ENCODE assay signal across 15 cellular contexts in genomic region chr3:15903776-15904720, GRCh38.
DNase-seq lines count a peak whose midpoint lies in the region; ATAC-seq and TF ChIP-seq lines count a peak whose summit lies in the region.
"Had no signal": no experiment of that assay in that cellular context is flagged by ENCODE, and none has a peak within 500 bp of the region (broad histone marks: within the 10 kb centered on the region; RNA-seq: fewer than 3 reads in every experiment).

No MANE protein-coding gene starts in this region.

- no peak overlapping the region for H3K9ac ChIP-seq in smooth muscle cell (ENCODE audit: low read depth)
- H3K9ac ChIP-seq: KMS-11, SK-N-SH had no signal

- H4K20me1 ChIP-seq in smooth muscle cell (ENCODE audit: low read depth): no peaks in the 10 kb centered on the region

- no peak for TF ChIP-seq EP300 in stomach (IDR thresholded peaks at IDR 0.05)

- DNase-seq in epithelial cell of esophagus (ENCODE audit: low read depth): peak; percentile 63
- DNase-seq in left lobe of liver (ENCODE audit: low spot score): peak; percentile 91
- peak; percentile 60 for DNase-seq in stomach
- DNase-seq in T1000 (lab: John Stamatoyannopoulos, UW): no peak
- DNase-seq in NCI-H1092 (lab: John Stamatoyannopoulos, UW): no peak
- no peak for DNase-seq in smooth muscle cell (lab: John Stamatoyannopoulos, UW; ENCODE audit: unreplicated experiment)
- DNase-seq: activated CD8-positive, alpha-beta T cell treated with anti-CD3 and anti-CD28 coated beads, Interleukin-2, amount 10 ng/mL, durations not matched to agents 7 days and 5 days; Caco-2; dermis blood vessel endothelial cell; NCI-H146; NCI-H446; SK-N-SH had no signal

- no peaks in the 10 kb centered on the region for H3K36me3 ChIP-seq in HEK293 (ENCODE audit: control insufficient read depth in 2 of 2, insufficient read depth in 1 of 2, low read length in 2 of 2)
- H3K36me3 ChIP-seq in stomach: no peaks in the 10 kb centered on the region
- no peaks in the 10 kb centered on the region for H3K36me3 ChIP-seq in smooth muscle cell (ENCODE audit: low read depth)

- H3K27me3 ChIP-seq in stomach: no peaks in the 10 kb centered on the region
- no peaks in the 10 kb centered on the region for H3K27me3 ChIP-seq in smooth muscle cell (ENCODE audit: low read depth)

- no peaks in the 10 kb centered on the region for H3K4me1 ChIP-seq in HEK293 (ENCODE audit: control insufficient read depth, insufficient read depth, low read length)
- peaks cover 0 to 18% (median 13%) of the 10 kb centered on the region in 4 donors for H3K4me1 ChIP-seq in stomach
- no peaks in the 10 kb centered on the region for H3K4me1 ChIP-seq in smooth muscle cell (ENCODE audit: low read depth)
- H3K4me1 ChIP-seq: Caco-2 had no signal

- CTCF ChIA-PET in HEK293 (lab: Yijun Ruan, JAX): no interaction called here

- H3K4me3 ChIP-seq in HEK293 (ENCODE audit: low read depth, low read length) (no peak overlapping the region), epithelial cell of esophagus (ENCODE audit: low read length) (no peak overlapping the region), stomach (no peak overlapping the region), smooth muscle cell (no peak overlapping the region)

- no peaks in the 10 kb centered on the region for H3F3A ChIP-seq in smooth muscle cell (ENCODE audit: low read depth)

- TF ChIP-seq CTCF in HEK293 (tag by site-specific recombination; IDR thresholded peaks at IDR 0.05): no peak
- TF ChIP-seq CTCF in epithelial cell of esophagus (IDR thresholded peaks at IDR 0.05; ENCODE audit: insufficient read depth, low read depth, low read length, missing control alignments): no peak
- no peak for TF ChIP-seq CTCF in stomach (IDR thresholded peaks at IDR 0.05)
- TF ChIP-seq CTCF in smooth muscle cell (IDR thresholded peaks at IDR 0.05; ENCODE audit: borderline replicate concordance, insufficient read depth, poor library complexity, severe bottlenecking): no peak

- no peaks in the 10 kb centered on the region for H3K79me2 ChIP-seq in smooth muscle cell (ENCODE audit: low read depth)

- H3K27ac ChIP-seq in HEK293 (ENCODE audit: extremely low read depth, low read depth, low read length) (no peak overlapping the region), stomach (peak overlapping the region in 4 of 5 donors; percentile 32 to 68 (median 48)), smooth muscle cell (ENCODE audit: low read depth) (no peak overlapping the region)
- H3K27ac ChIP-seq: KMS-11 had no signal

- H3K4me2 ChIP-seq in smooth muscle cell: no peak overlapping the region
- H3K4me2 ChIP-seq: KMS-11, SK-N-SH had no signal

- no peak overlapping the region for H2AFZ ChIP-seq in smooth muscle cell (ENCODE audit: low read depth)

- POLR2A ChIA-PET in HEK293 (lab: Yijun Ruan, JAX): no interaction called here

- TF ChIP-seq POLR2A in stomach (IDR thresholded peaks at IDR 0.05): no peak

- WGBS in stomach, 5 donors: 51 to 68% (median 55%) methylated on average over 7 of the region's 7 CpGs
- 92% methylated on average over 7 of the region's 7 CpGs for WGBS in smooth muscle cell (ENCODE audit: low lambda C conversion rate)

- intact Hi-C loops in stomach (cut with DNase I; ENCODE audit: low total_unique reads): no loop called here

- H3K9me3 ChIP-seq in HEK293 (ENCODE audit: control insufficient read depth, insufficient read depth, low read depth, low read length) (no peaks in the 10 kb centered on the region), stomach (no peaks in the 10 kb centered on the region), smooth muscle cell (replicated peaks; ENCODE audit: low read depth) (no peaks in the 10 kb centered on the region)
- H3K9me3 ChIP-seq: Caco-2, SK-N-SH had no signal

- peak; percentile 94 for ATAC-seq in left lobe of liver
- no peak for ATAC-seq in HG03571 (IDR thresholded peaks at IDR 0.05; ENCODE audit: unreplicated experiment)
- ATAC-seq: activated CD8-positive, alpha-beta T cell treated with anti-CD3 and anti-CD28 coated beads, Interleukin-2, amount 10 ng/mL, durations not matched to agents 7 days and 5 days had no signal

TF ChIP-seq in HEK293, 187 proteins besides CTCF, POLR2A, EP300 and RAD21:
- TF ChIP-seq ZNF302 (tag by site-specific recombination; IDR thresholded peaks at IDR 0.05; ENCODE audit: low read depth): no peak
- TF ChIP-seq HIC1 (tag by site-specific recombination; IDR thresholded peaks at IDR 0.05): no peak
- no peak for TF ChIP-seq ZNF692 (tag by site-specific recombination; IDR thresholded peaks at IDR 0.05)
- peak; percentile 50 for TF ChIP-seq SCRT2 (tag by site-specific recombination; IDR thresholded peaks at IDR 0.05)
- TF ChIP-seq ZNF747 (tag by site-specific recombination; IDR thresholded peaks at IDR 0.05): no peak
- TF ChIP-seq PRDM1 (tag by site-specific recombination; IDR thresholded peaks at IDR 0.05): no peak
- TF ChIP-seq ZNF585B (tag by site-specific recombination; IDR thresholded peaks at IDR 0.05): no peak
- no peak for TF ChIP-seq GLIS1 (tag by site-specific recombination; IDR thresholded peaks at IDR 0.05)
TF ChIP-seq in HEK293: peak in this region for 1.

Comparison
In these comparisons a context has a peak if more than half of its experiments do, and no peak if none do; other contexts are left out.
1. H3K27ac ChIP-seq: peak in stomach (4 of 5); none in HEK293 (single experiment) and smooth muscle cell (single experiment).
2. DNase-seq: peak in epithelial cell of esophagus (single experiment), left lobe of liver (single experiment) and stomach (single experiment); none in T1000 (single experiment), NCI-H1092 (single experiment) and smooth muscle cell (single experiment).